In the genomic region with DNA sequence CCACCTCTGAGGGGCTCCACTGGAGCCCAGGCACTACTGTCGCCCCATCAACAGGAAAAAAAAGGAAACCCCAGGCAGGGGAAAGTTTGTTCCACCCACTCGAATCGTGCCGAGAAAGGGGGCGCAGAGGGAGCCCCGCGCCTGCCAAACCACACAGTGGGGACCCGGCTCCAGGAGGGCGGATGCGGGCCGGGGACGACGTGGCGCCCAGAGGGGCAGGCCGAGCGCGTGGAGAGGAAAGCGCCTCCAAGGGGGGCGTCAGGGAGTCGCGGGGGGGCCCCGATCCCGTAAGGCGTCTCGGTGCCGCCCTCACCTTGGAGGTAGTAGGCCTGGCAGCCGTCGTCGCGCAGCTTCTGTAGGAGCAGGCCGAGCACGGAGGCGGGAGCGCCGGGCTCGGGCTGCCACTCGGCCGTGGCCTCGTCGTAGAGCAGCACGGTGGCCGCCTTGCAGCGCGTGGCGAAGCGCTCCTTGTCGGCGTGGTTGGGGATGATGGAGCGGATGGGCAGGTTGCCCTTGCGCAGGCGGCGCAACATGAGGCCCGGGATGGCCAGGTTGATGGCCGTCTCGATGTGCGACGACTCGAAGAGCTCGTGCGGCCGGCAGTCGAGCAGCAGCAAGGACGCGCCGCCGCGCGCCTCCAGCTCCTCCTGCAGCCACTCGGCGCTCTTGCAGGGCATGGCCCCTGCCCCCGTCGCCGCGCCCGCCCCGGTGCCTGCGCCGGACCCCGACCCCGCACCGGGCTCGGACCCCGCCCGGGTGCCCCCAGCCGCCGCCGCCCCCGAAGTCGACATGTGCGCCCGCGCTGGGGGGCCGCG, we compare ENCODE assay signal across 1 cellular context.
TF ChIP-seq lines count a peak whose summit lies in the region.

No MANE protein-coding gene starts in this region.

TF ChIP-seq in WTC11, 78 proteins besides CTCF, POLR2A, EP300 and RAD21 (continued from another document):
- TF ChIP-seq ATF6 (CRISPR knock-in tag; IDR thresholded peaks at IDR 0.05) (no peak), ARID4B (CRISPR knock-in tag; IDR thresholded peaks at IDR 0.05; ENCODE audit: borderline replicate concordance) (peak; percentile 86; the same call in 1 of the 2 replicates)
